Comparison of ENCODE assay signal across 20 cellular contexts in the genomic region with DNA sequence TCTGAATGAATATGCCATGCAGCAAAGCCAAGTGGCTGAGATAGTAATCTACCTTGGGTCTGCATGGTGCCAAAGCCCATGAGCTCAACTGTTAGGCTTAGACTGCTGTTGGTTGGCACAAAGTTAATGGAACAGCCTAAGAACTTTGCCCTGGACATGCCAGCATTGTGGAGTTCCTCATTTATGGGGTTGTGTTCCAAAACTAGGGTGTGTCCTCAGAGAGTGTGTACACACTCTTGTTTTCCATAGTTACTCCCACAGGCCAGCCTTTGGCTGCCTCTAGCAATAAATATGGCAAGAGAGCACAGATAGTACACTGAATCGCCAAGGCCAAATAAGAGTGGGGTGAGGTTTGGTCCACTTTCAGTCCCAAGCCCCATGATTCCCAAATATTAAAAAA. TPM values are rescaled to one million over a fixed set of nuclear protein-coding genes. Genes with fewer than 3 reads are reported as not detected.
"Had no signal": no experiment of that assay in that cellular context is flagged by ENCODE, and none has a peak within 500 bp of the region (broad histone marks: within the 10 kb centered on the region; RNA-seq: fewer than 3 reads in every experiment).

No MANE protein-coding gene starts in this region.

RNA-seq across cellular contexts. Expression of a gene that starts 30.6 kb away (rescaled TPM):
- total RNA-seq: activated naive CD4-positive, alpha-beta T cell treated with anti-CD3 and anti-CD28 coated beads for 36 hours; activated naive CD4-positive, alpha-beta T cell treated with anti-CD3 and anti-CD28 coated beads, Interleukin-2, amount 50 U/mL, for 72 hours; activated naive CD8-positive, alpha-beta T cell treated with anti-CD3 and anti-CD28 coated beads for 36 hours; activated naive CD8-positive, alpha-beta T cell treated with anti-CD3 and anti-CD28 coated beads, Interleukin-2, amount 10 ng/mL, durations not matched to agents 7 days and 5 days; activated T-cell treated with anti-CD3 and anti-CD28 coated beads, Interleukin-2, amount 50 U/mL, for 4 hours; activated T-cell treated with anti-CD3 and anti-CD28 coated beads, Interleukin-2, amount 50 U/mL, for 72 hours; activated T-helper 1 cell treated with anti-CD3 and anti-CD28 coated beads, Interleukin-12 subunit alpha, Interleukin-12 subunit beta, Interleukin-2, Interleukin-4 antibody, amounts not matched to agents 30 ng/mL and 10 ng/mL and 1 ng/mL, durations not matched to agents 14 hours and 24 hours and 36 hours; activated T-helper 17 cell treated with anti-CD3 and anti-CD28 coated beads, Interleukin-2, amount 50 U/mL, for 72 hours; activated T-helper 2 cell treated with anti-CD3 and anti-CD28 coated beads, Interferon-gamma antibody, Interleukin-2, Interleukin-4, amounts not matched to agents 10 μg/mL and 5 μg/mL and 100 μg/mL, durations not matched to agents 14 hours and 24 hours and 36 hours; adrenal gland; aorta; ascending aorta; astrocyte; body of pancreas; breast epithelium; cardiac muscle cell; cardiac septum; cerebellum; chondrocyte had no signal
- polyA plus RNA-seq: adipose tissue, adrenal gland, aorta, cardiac muscle cell had no signal
